ENCODE assay signal across 9 cellular contexts in the genomic region with DNA sequence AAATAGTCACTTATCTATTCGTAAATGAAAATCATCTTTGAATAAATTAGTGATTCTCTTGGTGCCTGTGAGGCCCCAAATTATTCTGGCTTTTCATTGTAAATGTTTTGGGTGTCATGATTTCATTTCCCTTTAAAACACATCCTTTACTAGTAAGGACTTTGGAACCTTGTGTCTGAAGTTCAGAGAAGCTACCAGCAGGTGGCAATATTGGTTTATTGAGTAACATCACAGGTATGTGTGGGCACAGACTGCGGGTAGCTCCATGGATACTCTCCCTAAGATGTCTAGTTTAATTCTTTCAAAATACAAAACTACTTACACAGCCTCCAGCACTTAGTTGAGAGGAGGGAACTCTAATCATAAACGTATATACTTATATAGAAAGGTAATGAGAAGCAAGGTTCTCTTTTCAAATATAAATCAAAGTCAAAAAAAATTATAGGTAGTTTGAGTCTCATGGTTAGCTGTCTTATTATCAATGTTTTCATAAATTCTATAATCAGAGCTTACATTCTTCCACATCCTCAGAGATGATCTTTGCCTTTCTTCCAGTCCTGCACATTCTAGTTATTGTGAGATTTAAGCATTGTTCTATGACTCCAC.
DNase-seq lines count a peak whose midpoint lies in the region; ATAC-seq and TF ChIP-seq lines count a peak whose summit lies in the region.
"Had no signal": no experiment of that assay in that cellular context is flagged by ENCODE, and none has a peak within 500 bp of the region (broad histone marks: within the 10 kb centered on the region; RNA-seq: fewer than 3 reads in every experiment).

No MANE protein-coding gene starts in this region.

- no peak overlapping the region for H3K4me2 ChIP-seq in Loucy (ENCODE audit: low read depth, low read length, poor library complexity, severe bottlenecking)

- H3K9me3 ChIP-seq in Loucy (ENCODE audit: insufficient read depth, low read depth, low read length) (no peaks in the 10 kb centered on the region), lower lobe of right lung (no peaks in the 10 kb centered on the region), upper lobe of right lung (no peaks in the 10 kb centered on the region)

- no peak overlapping the region for H3K4me3 Mint-ChIP-seq in HFFc6
- H3K4me3 Mint-ChIP-seq: T-cell had no signal

- H3K9ac ChIP-seq in Loucy (ENCODE audit: low read depth, low read length, poor library complexity, severe bottlenecking) = no peak overlapping the region

- no peak overlapping the region for H3K27ac Mint-ChIP-seq in HFFc6
- H3K27ac Mint-ChIP-seq: T-cell had no signal

- TF ChIP-seq CTCF in AG09319 (IDR thresholded peaks at IDR 0.05; ENCODE audit: low read depth, low read length) (peak; percentile 47), GM12875 (IDR thresholded peaks at IDR 0.05; ENCODE audit: borderline replicate concordance, insufficient read depth, low read depth, low read length) (peak; percentile 50; the same call in 1 of the 2 replicates), HFFc6 (IDR thresholded peaks at IDR 0.05) (peak; percentile 84), Loucy (conservative IDR thresholded peaks at IDR 0.05; ENCODE audit: low read length) (peak; percentile 83), lower lobe of right lung (IDR thresholded peaks at IDR 0.05) (peak; percentile 65), upper lobe of right lung (IDR thresholded peaks at IDR 0.05) (peak; percentile 67)

- intact Hi-C loops in lower lobe of right lung (cut with DNase I) = no loop called here
- intact Hi-C loops in upper lobe of right lung (cut with DNase I) = no loop called here

- no peak overlapping the region for H2AFZ ChIP-seq in Loucy (ENCODE audit: low read length)

- DNase-seq in AG09319 (ENCODE audit: extremely low read depth, low read depth) = no peak
- peak; percentile 67 for DNase-seq in HFFc6
- DNase-seq in RPMI8226 = peak; percentile 81
- DNase-seq in cerebellar cortex (ENCODE audit: low spot score) = peak; percentile 45
- no peak for DNase-seq in lower lobe of right lung
- no peak for DNase-seq in upper lobe of right lung

- no peaks in the 10 kb centered on the region for H3K4me1 Mint-ChIP-seq in HFFc6 (ENCODE audit: low read depth)
- H3K4me1 Mint-ChIP-seq: T-cell had no signal

- ATAC-seq in lower lobe of right lung (peak; percentile 57 to 78), upper lobe of right lung (peak; percentile 86)
- ATAC-seq: T-cell had no signal

- H3K27me3 ChIP-seq in Loucy (ENCODE audit: insufficient read depth, low read length, poor library complexity, severe bottlenecking) = no peaks in the 10 kb centered on the region
- no peaks in the 10 kb centered on the region for H3K27me3 ChIP-seq in lower lobe of right lung (ENCODE audit: low read depth)
- H3K27me3 ChIP-seq in upper lobe of right lung = no peaks in the 10 kb centered on the region

- H3K79me2 ChIP-seq in Loucy (ENCODE audit: insufficient read depth, low read length) = no peaks in the 10 kb centered on the region

- H3K27ac ChIP-seq in lower lobe of right lung (no peak overlapping the region), upper lobe of right lung (no peak overlapping the region)

- H3K27me3 Mint-ChIP-seq in HFFc6 (ENCODE audit: insufficient read depth) = no peaks in the 10 kb centered on the region; the same call in 1 of the 2 replicates

- H3K36me3 ChIP-seq in Loucy (ENCODE audit: insufficient read depth, low read length) = no peaks in the 10 kb centered on the region
- no peaks in the 10 kb centered on the region for H3K36me3 ChIP-seq in lower lobe of right lung
- H3K36me3 ChIP-seq in upper lobe of right lung = no peaks in the 10 kb centered on the region

- H3K9me3 Mint-ChIP-seq in HFFc6 = no peaks in the 10 kb centered on the region

- H3K4me1 ChIP-seq in Loucy (ENCODE audit: insufficient read depth, low read length, poor library complexity, severe bottlenecking) (no peaks in the 10 kb centered on the region), lower lobe of right lung (no peaks in the 10 kb centered on the region), upper lobe of right lung (no peaks in the 10 kb centered on the region)

- H3F3A ChIP-seq in Loucy (ENCODE audit: low read depth) = no peaks in the 10 kb centered on the region

- no peaks in the 10 kb centered on the region for H4K20me1 ChIP-seq in Loucy (ENCODE audit: insufficient read depth, low read length, poor library complexity, severe bottlenecking)

- H3K9me2 ChIP-seq in Loucy (replicated peaks; ENCODE audit: low read depth, low read length) = no peaks in the 10 kb centered on the region

- no peak overlapping the region for H3K4me3 ChIP-seq in GM12875 (ENCODE audit: low read depth, low read length)
- no peak overlapping the region for H3K4me3 ChIP-seq in Loucy (ENCODE audit: low read length, poor library complexity, severe bottlenecking)
- H3K4me3 ChIP-seq in lower lobe of right lung = no peak overlapping the region
- no peak overlapping the region for H3K4me3 ChIP-seq in upper lobe of right lung

- no peaks in the 10 kb centered on the region for H3K36me3 Mint-ChIP-seq in HFFc6 (ENCODE audit: low read depth)
- H3K36me3 Mint-ChIP-seq: T-cell had no signal

Comparison
In these comparisons a context has a peak if more than half of its experiments do, and no peak if none do; other contexts are left out.
1. DNase-seq: peak in HFFc6 (single experiment), RPMI8226 (single experiment) and cerebellar cortex (single experiment); none in AG09319 (single experiment), lower lobe of right lung (single experiment) and upper lobe of right lung (single experiment).
2. Peak in every context shown above with its lines, with median percentiles within 50 percentile points of each other: CTCF ChIP-seq.